In genomic region chrX:72304877-72305276, GRCh38 we compare ENCODE assay signal across 10 cellular contexts. TPM values are rescaled to one million over a fixed set of nuclear protein-coding genes. Genes with fewer than 3 reads are reported as not detected.
DNase-seq lines count a peak whose midpoint lies in the region; TF ChIP-seq lines count a peak whose summit lies in the region.
"Had no signal": no experiment of that assay in that cellular context is flagged by ENCODE, and none has a peak within 500 bp of the region (broad histone marks: within the 10 kb centered on the region; RNA-seq: fewer than 3 reads in every experiment).

No MANE protein-coding gene starts in this region.

- H3K56ac ChIP-seq in mesendoderm (ENCODE audit: low read length), result peak overlapping the region; percentile 25

- intact Hi-C loops in tibial artery (cut with DNase I; ENCODE audit: low total_unique reads), result loop anchor here (10.0 kb wide), 1 partner anchor 240 kb away; no protein-coding TSS in a partner anchor

- H3K27ac ChIP-seq in cardiac muscle cell (no peak overlapping the region), right atrium auricular region (no peak overlapping the region), mesendoderm (ENCODE audit: low read depth, low read length) (no peak overlapping the region), tibial artery (no peak overlapping the region)
- H3K27ac ChIP-seq: body of pancreas had no signal

- H3K9me3 ChIP-seq in cardiac muscle cell (ENCODE audit: low read depth) (no peaks in the 10 kb centered on the region), right atrium auricular region (no peaks in the 10 kb centered on the region), adipocyte (ENCODE audit: control insufficient read depth, low read length) (no peaks in the 10 kb centered on the region), tibial artery (no peaks in the 10 kb centered on the region)
- H3K9me3 ChIP-seq: body of pancreas had no signal

- H4K8ac ChIP-seq in mesendoderm (ENCODE audit: low read depth, low read length), result no peak overlapping the region

- H2BK120ac ChIP-seq in mesendoderm (ENCODE audit: low read depth, low read length), result no peak overlapping the region

- H3K27me3 ChIP-seq in cardiac muscle cell, result peaks cover 65% of the 10 kb centered on the region
- peaks cover 13 to 32% of the 10 kb centered on the region in 2 donors for H3K27me3 ChIP-seq in right atrium auricular region
- H3K27me3 ChIP-seq in adipocyte (replicated peaks; ENCODE audit: control insufficient read depth, insufficient read depth, low read length), result peaks cover 79% of the 10 kb centered on the region
- peaks cover 27% of the 10 kb centered on the region for H3K27me3 ChIP-seq in mesendoderm (ENCODE audit: insufficient read depth, low read length, poor library complexity)
- H3K27me3 ChIP-seq in tibial artery, result peaks cover 0 to 17% of the 10 kb centered on the region in 2 donors
- H3K27me3 ChIP-seq: body of pancreas had no signal

- WGBS in mesendoderm (ENCODE audit: extremely low coverage, insufficient coverage, low lambda C conversion rate), result no CpG with 5 or more reads among the region's 26 CpGs

- no peak overlapping the region for H2AK5ac ChIP-seq in mesendoderm (ENCODE audit: low read length)

- no peak overlapping the region for H3K9ac ChIP-seq in adipocyte (ENCODE audit: low read length)
- no peak overlapping the region for H3K9ac ChIP-seq in mesendoderm (ENCODE audit: low read length)

- H2BK15ac ChIP-seq in mesendoderm (replicated peaks; ENCODE audit: low read depth), result no peak overlapping the region

- H3K79me2 ChIP-seq in mesendoderm (ENCODE audit: control insufficient read depth, insufficient read depth, low read length), result no peaks in the 10 kb centered on the region

- H3K4me3 ChIP-seq in cardiac muscle cell (peak overlapping the region; percentile 59), right atrium auricular region (peak overlapping the region in 1 of 2 donors; percentile 56), adipocyte (ENCODE audit: low read length) (peak overlapping the region; percentile 75), mesendoderm (ENCODE audit: low read length) (no peak overlapping the region), tibial artery (peak overlapping the region; percentile 49 to 58)
- H3K4me3 ChIP-seq: body of pancreas had no signal

- no peak overlapping the region for H4K5ac ChIP-seq in mesendoderm (ENCODE audit: low read length)

- no peaks in the 10 kb centered on the region for H3K79me1 ChIP-seq in mesendoderm (ENCODE audit: low read length)

- H3K23ac ChIP-seq in mesendoderm (ENCODE audit: low read length), result no peak overlapping the region

- no peak overlapping the region for H3K4ac ChIP-seq in mesendoderm (ENCODE audit: low read depth, low read length)

- no peaks in the 10 kb centered on the region for H3K36me3 ChIP-seq in cardiac muscle cell
- H3K36me3 ChIP-seq in right atrium auricular region, result no peaks in the 10 kb centered on the region
- no peaks in the 10 kb centered on the region for H3K36me3 ChIP-seq in adipocyte (ENCODE audit: control insufficient read depth, insufficient read depth, low read length, severe bottlenecking)
- H3K36me3 ChIP-seq in mesendoderm (ENCODE audit: control insufficient read depth, insufficient read depth, low read length), result no peaks in the 10 kb centered on the region
- no peaks in the 10 kb centered on the region for H3K36me3 ChIP-seq in tibial artery

- DNase-seq in cardiac muscle cell (ENCODE audit: low read depth in 1 of 2, low spot score in 1 of 2) (peak in 1 of 2 donors; percentile 33), right atrium auricular region (ENCODE audit: low spot score) (no peak), adipocyte (ENCODE audit: low read depth) (no peak), mesendoderm (no peak), tibial artery (no peak), CD1c-positive myeloid dendritic cell (ENCODE audit: extremely low spot score) (no peak), UCSD-AML1 (lab: John Stamatoyannopoulos, UW; ENCODE audit: unreplicated experiment) (no peak), activated gamma-delta T cell (lab: John Stamatoyannopoulos, UW) (no peak)
- DNase-seq: left colon had no signal

- no peak overlapping the region for H3K18ac ChIP-seq in mesendoderm (ENCODE audit: low read length)

- no peak for TF ChIP-seq CTCF in cardiac muscle cell (IDR thresholded peaks at IDR 0.05; ENCODE audit: low read depth, low read length)
- no peak for TF ChIP-seq CTCF in right atrium auricular region (IDR thresholded peaks at IDR 0.05)
- TF ChIP-seq CTCF in tibial artery (IDR thresholded peaks at IDR 0.05), result no peak

- no peaks in the 10 kb centered on the region for H3K4me1 ChIP-seq in cardiac muscle cell (ENCODE audit: low read depth)
- peaks cover 0 to 38% of the 10 kb centered on the region in 2 donors for H3K4me1 ChIP-seq in right atrium auricular region
- H3K4me1 ChIP-seq in adipocyte (ENCODE audit: control insufficient read depth, insufficient read depth, low read length), result peaks cover 10% of the 10 kb centered on the region
- H3K4me1 ChIP-seq in mesendoderm (ENCODE audit: control insufficient read depth, low read depth, low read length), result no peaks in the 10 kb centered on the region
- peaks cover 0 to 50% (median 29%) of the 10 kb centered on the region in 4 donors for H3K4me1 ChIP-seq in tibial artery

- no peak overlapping the region for H2BK5ac ChIP-seq in mesendoderm (ENCODE audit: low read length)

- H3K4me2 ChIP-seq in mesendoderm (ENCODE audit: low read length), result no peak overlapping the region

RNA-seq across cellular contexts. Expression of gene CITED1, which starts 0.8 kb away (rescaled TPM):
- 1.1 and 2.2 TPM in 2 replicates for total RNA-seq in cardiac muscle cell
- polyA plus RNA-seq in cardiac muscle cell, result 1.0 TPM in 1 of 2 replicates, not detected in the other
- total RNA-seq in right atrium auricular region, result under 1 TPM in 1 of 2 donors, not detected in 1; 0.51 TPM
- polyA plus RNA-seq in mesendoderm (2013, experiment 1 of 2), result 0.81 TPM
- polyA plus RNA-seq in mesendoderm (2013, experiment 2 of 2), result 0.85 TPM
- total RNA-seq: body of pancreas had no signal

RNA-seq across cellular contexts. Expression of gene RPS4X, which starts 27.8 kb away (rescaled TPM):
- total RNA-seq in cardiac muscle cell (664 and 726 TPM in 2 replicates), right atrium auricular region (100 to 1,000 TPM; 400 to 629 TPM)
- polyA plus RNA-seq in cardiac muscle cell, result 193 and 227 TPM in 2 replicates
- 1,170 TPM for polyA plus RNA-seq in mesendoderm (2013, experiment 1 of 2)
- 1,172 TPM for polyA plus RNA-seq in mesendoderm (2013, experiment 2 of 2)
